1 cellular context compared by ENCODE assay signal in the genomic region with DNA sequence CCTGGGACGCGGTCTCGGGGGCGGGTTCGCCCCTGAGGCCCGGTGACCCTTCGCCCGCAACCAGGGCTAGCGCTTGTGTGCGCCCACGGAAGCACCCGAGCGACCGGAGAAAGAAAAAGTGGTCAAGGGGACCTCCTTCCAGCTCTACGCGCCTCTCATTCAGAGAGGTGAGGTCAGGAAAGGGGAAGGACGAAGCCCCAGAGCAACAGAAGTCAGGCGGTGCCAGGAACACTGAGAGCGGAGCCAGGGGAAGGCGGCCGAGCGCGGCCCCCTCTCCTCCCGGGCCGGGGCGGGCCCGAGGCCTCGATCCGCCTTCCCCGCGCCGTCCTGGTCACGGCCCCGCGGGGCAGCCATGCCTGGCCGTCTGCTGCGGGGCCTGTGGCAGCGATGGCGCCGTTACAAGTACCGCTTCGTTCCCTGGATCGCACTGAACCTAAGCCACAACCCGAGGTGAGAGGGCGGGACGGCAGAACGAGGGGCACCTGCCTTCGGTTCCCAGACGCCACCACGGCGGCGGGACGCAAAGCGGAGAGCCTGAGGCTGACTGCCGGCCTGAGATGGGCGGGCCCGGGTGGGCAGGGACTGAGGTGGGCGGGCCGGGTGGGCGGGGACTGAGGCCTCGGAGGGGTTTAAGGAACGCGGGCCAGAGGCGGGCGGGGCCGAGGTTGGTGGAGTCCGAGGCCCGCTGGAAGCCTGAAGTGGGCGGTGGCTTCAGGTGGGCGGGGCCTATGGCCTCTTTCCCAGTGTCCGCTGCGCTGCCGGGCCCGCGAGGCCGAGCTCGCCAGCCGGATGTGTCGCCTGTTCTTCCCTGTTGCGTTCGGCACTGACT.
TF ChIP-seq lines count a peak whose summit lies in the region.

A gene with protein sequence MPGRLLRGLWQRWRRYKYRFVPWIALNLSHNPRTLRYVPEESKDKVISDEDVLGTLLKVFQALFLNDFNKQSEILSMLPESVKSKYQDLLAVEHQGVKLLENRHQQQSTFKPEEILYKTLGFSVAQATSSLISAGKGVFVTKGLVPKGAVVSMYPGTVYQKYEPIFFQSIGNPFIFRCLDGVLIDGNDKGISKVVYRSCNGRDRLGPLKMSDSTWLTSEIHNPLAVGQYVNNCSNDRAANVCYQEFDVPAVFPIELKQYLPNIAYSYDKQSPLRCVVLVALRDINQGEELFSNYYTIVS (plus strand): TSS at position 303 of the 829 bp plus-strand sequence. CDS start 50 bp downstream, at position 353.

TF ChIP-seq in HepG2, 621 proteins besides CTCF, POLR2A, EP300 and RAD21 (continued from another document and continues in another):
- peak; percentile 50; the same call in 1 of the 2 replicates for TF ChIP-seq FOXC1 (CRISPR knock-in tag; IDR thresholded peaks at IDR 0.05; ENCODE audit: borderline replicate concordance)
- TF ChIP-seq SP140L (CRISPR knock-in tag; IDR thresholded peaks at IDR 0.05; ENCODE audit: borderline replicate concordance) = no peak
- TF ChIP-seq, protein P1, sequence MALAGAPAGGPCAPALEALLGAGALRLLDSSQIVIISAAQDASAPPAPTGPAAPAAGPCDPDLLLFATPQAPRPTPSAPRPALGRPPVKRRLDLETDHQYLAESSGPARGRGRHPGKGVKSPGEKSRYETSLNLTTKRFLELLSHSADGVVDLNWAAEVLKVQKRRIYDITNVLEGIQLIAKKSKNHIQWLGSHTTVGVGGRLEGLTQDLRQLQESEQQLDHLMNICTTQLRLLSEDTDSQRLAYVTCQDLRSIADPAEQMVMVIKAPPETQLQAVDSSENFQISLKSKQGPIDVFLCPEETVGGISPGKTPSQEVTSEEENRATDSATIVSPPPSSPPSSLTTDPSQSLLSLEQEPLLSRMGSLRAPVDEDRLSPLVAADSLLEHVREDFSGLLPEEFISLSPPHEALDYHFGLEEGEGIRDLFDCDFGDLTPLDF (CRISPR knock-in tag; IDR thresholded peaks at IDR 0.05) = 0 out of 2 replicates have a peak, but pooled peaks have one; percentile 29
- no peak for TF ChIP-seq HHEX (CRISPR knock-in tag; IDR thresholded peaks at IDR 0.05)
- peak; percentile 74; the same call in 1 of the 2 replicates for TF ChIP-seq ZNF749 (CRISPR knock-in tag; IDR thresholded peaks at IDR 0.05; ENCODE audit: borderline replicate concordance)
- TF ChIP-seq, protein P2, sequence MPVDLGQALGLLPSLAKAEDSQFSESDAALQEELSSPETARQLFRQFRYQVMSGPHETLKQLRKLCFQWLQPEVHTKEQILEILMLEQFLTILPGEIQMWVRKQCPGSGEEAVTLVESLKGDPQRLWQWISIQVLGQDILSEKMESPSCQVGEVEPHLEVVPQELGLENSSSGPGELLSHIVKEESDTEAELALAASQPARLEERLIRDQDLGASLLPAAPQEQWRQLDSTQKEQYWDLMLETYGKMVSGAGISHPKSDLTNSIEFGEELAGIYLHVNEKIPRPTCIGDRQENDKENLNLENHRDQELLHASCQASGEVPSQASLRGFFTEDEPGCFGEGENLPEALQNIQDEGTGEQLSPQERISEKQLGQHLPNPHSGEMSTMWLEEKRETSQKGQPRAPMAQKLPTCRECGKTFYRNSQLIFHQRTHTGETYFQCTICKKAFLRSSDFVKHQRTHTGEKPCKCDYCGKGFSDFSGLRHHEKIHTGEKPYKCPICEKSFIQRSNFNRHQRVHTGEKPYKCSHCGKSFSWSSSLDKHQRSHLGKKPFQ (CRISPR knock-in tag; IDR thresholded peaks at IDR 0.05; ENCODE audit: insufficient replicate concordance) = no peak
- TF ChIP-seq, protein P3, sequence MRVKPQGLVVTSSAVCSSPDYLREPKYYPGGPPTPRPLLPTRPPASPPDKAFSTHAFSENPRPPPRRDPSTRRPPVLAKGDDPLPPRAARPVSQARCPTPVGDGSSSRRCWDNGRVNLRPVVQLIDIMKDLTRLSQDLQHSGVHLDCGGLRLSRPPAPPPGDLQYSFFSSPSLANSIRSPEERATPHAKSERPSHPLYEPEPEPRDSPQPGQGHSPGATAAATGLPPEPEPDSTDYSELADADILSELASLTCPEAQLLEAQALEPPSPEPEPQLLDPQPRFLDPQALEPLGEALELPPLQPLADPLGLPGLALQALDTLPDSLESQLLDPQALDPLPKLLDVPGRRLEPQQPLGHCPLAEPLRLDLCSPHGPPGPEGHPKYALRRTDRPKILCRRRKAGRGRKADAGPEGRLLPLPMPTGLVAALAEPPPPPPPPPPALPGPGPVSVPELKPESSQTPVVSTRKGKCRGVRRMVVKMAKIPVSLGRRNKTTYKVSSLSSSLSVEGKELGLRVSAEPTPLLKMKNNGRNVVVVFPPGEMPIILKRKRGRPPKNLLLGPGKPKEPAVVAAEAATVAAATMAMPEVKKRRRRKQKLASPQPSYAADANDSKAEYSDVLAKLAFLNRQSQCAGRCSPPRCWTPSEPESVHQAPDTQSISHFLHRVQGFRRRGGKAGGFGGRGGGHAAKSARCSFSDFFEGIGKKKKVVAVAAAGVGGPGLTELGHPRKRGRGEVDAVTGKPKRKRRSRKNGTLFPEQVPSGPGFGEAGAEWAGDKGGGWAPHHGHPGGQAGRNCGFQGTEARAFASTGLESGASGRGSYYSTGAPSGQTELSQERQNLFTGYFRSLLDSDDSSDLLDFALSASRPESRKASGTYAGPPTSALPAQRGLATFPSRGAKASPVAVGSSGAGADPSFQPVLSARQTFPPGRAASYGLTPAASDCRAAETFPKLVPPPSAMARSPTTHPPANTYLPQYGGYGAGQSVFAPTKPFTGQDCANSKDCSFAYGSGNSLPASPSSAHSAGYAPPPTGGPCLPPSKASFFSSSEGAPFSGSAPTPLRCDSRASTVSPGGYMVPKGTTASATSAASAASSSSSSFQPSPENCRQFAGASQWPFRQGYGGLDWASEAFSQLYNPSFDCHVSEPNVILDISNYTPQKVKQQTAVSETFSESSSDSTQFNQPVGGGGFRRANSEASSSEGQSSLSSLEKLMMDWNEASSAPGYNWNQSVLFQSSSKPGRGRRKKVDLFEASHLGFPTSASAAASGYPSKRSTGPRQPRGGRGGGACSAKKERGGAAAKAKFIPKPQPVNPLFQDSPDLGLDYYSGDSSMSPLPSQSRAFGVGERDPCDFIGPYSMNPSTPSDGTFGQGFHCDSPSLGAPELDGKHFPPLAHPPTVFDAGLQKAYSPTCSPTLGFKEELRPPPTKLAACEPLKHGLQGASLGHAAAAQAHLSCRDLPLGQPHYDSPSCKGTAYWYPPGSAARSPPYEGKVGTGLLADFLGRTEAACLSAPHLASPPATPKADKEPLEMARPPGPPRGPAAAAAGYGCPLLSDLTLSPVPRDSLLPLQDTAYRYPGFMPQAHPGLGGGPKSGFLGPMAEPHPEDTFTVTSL (CRISPR knock-in tag; IDR thresholded peaks at IDR 0.05; ENCODE audit: borderline replicate concordance) = peak; percentile 38
- peak; percentile 87 for TF ChIP-seq ARHGAP35 (CRISPR knock-in tag; IDR thresholded peaks at IDR 0.05; ENCODE audit: borderline replicate concordance)
- TF ChIP-seq SP2 (CRISPR knock-in tag; IDR thresholded peaks at IDR 0.05) = peak; percentile 44; the same call in 1 of the 2 replicates
- TF ChIP-seq ZFP82 (CRISPR knock-in tag; IDR thresholded peaks at IDR 0.05; ENCODE audit: borderline replicate concordance) = peak; percentile 83; the same call in 1 of the 2 replicates
- TF ChIP-seq, protein P4, sequence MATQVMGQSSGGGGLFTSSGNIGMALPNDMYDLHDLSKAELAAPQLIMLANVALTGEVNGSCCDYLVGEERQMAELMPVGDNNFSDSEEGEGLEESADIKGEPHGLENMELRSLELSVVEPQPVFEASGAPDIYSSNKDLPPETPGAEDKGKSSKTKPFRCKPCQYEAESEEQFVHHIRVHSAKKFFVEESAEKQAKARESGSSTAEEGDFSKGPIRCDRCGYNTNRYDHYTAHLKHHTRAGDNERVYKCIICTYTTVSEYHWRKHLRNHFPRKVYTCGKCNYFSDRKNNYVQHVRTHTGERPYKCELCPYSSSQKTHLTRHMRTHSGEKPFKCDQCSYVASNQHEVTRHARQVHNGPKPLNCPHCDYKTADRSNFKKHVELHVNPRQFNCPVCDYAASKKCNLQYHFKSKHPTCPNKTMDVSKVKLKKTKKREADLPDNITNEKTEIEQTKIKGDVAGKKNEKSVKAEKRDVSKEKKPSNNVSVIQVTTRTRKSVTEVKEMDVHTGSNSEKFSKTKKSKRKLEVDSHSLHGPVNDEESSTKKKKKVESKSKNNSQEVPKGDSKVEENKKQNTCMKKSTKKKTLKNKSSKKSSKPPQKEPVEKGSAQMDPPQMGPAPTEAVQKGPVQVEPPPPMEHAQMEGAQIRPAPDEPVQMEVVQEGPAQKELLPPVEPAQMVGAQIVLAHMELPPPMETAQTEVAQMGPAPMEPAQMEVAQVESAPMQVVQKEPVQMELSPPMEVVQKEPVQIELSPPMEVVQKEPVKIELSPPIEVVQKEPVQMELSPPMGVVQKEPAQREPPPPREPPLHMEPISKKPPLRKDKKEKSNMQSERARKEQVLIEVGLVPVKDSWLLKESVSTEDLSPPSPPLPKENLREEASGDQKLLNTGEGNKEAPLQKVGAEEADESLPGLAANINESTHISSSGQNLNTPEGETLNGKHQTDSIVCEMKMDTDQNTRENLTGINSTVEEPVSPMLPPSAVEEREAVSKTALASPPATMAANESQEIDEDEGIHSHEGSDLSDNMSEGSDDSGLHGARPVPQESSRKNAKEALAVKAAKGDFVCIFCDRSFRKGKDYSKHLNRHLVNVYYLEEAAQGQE (IDR thresholded peaks at IDR 0.05; ENCODE audit: borderline replicate concordance in 1 of 2, low read depth in 1 of 2, low read length in 2 of 2) = 0 out of 4 replicates have a peak, but pooled peaks of 1 of the 2 experiments have one; percentile 53
- TF ChIP-seq, protein P5, sequence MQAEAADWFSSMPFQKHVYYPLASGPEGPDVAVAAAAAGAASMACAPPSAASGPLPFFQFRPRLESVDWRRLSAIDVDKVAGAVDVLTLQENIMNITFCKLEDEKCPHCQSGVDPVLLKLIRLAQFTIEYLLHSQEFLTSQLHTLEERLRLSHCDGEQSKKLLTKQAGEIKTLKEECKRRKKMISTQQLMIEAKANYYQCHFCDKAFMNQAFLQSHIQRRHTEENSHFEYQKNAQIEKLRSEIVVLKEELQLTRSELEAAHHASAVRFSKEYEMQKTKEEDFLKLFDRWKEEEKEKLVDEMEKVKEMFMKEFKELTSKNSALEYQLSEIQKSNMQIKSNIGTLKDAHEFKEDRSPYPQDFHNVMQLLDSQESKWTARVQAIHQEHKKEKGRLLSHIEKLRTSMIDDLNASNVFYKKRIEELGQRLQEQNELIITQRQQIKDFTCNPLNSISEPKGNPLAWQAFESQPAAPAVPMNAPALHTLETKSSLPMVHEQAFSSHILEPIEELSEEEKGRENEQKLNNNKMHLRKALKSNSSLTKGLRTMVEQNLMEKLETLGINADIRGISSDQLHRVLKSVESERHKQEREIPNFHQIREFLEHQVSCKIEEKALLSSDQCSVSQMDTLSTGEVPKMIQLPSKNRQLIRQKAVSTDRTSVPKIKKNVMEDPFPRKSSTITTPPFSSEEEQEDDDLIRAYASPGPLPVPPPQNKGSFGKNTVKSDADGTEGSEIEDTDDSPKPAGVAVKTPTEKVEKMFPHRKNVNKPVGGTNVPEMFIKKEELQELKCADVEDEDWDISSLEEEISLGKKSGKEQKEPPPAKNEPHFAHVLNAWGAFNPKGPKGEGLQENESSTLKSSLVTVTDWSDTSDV (CRISPR knock-in tag; IDR thresholded peaks at IDR 0.05) = peak; percentile 27; the same call in 1 of the 2 replicates
- no peak for TF ChIP-seq RARG (CRISPR knock-in tag; IDR thresholded peaks at IDR 0.05; ENCODE audit: low read depth)
- TF ChIP-seq, protein P6, sequence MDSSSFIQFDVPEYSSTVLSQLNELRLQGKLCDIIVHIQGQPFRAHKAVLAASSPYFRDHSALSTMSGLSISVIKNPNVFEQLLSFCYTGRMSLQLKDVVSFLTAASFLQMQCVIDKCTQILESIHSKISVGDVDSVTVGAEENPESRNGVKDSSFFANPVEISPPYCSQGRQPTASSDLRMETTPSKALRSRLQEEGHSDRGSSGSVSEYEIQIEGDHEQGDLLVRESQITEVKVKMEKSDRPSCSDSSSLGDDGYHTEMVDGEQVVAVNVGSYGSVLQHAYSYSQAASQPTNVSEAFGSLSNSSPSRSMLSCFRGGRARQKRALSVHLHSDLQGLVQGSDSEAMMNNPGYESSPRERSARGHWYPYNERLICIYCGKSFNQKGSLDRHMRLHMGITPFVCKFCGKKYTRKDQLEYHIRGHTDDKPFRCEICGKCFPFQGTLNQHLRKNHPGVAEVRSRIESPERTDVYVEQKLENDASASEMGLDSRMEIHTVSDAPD (CRISPR knock-in tag; IDR thresholded peaks at IDR 0.05) = no peak
- peak; percentile 74 for TF ChIP-seq SPEN (CRISPR knock-in tag; IDR thresholded peaks at IDR 0.05; ENCODE audit: low read depth)
- TF ChIP-seq, protein P7, sequence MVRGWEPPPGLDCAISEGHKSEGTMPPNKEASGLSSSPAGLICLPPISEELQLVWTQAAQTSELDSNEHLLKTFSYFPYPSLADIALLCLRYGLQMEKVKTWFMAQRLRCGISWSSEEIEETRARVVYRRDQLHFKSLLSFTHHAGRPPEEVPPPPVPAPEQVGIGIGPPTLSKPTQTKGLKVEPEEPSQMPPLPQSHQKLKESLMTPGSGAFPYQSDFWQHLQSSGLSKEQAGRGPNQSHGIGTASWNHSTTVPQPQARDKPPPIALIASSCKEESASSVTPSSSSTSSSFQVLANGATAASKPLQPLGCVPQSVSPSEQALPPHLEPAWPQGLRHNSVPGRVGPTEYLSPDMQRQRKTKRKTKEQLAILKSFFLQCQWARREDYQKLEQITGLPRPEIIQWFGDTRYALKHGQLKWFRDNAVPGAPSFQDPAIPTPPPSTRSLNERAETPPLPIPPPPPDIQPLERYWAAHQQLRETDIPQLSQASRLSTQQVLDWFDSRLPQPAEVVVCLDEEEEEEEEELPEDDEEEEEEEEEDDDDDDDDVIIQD (CRISPR knock-in tag; IDR thresholded peaks at IDR 0.05; ENCODE audit: low read depth) = 0 out of 2 replicates have a peak, but pooled peaks have one; percentile 14
- no peak for TF ChIP-seq HMG20A (CRISPR knock-in tag; IDR thresholded peaks at IDR 0.05; ENCODE audit: borderline replicate concordance)
- 0 out of 2 replicates have a peak, but pooled peaks have one; percentile 37 for TF ChIP-seq ZNF335 (CRISPR knock-in tag; IDR thresholded peaks at IDR 0.05)
- no peak for TF ChIP-seq CC2D1A (CRISPR knock-in tag; IDR thresholded peaks at IDR 0.05)
- peak; percentile 68; the same call in 1 of the 2 replicates for TF ChIP-seq YEATS2 (CRISPR knock-in tag; IDR thresholded peaks at IDR 0.05; ENCODE audit: borderline replicate concordance)
- TF ChIP-seq ZSCAN31 (CRISPR knock-in tag; IDR thresholded peaks at IDR 0.05; ENCODE audit: low read depth) = no peak; the same call in 1 of the 2 replicates
- TF ChIP-seq ZSCAN9 (CRISPR knock-in tag; IDR thresholded peaks at IDR 0.05; ENCODE audit: borderline replicate concordance) = no peak
